In the genomic region with DNA sequence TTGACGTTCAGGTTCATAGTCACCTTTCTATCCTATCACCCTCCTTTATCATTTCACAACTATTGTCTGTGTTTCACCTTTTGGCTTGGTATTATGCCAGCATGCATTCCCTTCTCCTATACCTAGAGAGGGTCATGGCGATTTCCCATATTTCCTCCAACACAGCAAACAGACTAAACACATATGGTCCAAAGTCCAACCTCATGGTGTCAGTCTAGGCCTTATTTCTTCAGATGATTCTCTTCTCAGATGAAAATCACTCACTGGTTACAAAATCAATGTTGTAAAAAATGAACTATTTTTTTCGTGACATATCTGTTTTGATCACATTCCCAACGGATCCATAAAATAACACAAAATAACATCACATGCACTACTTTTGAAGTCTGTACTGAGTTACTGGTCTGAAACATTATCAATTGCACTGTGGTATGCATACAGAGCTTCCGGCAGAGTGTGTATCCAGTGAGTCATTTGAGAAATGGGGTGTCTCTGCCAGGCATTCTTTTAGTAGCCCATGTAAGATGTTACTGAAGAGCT, we compare ENCODE assay signal across 1 cellular context.
TF ChIP-seq lines count a peak whose summit lies in the region.

No MANE protein-coding gene starts in this region.

TF ChIP-seq in HepG2, 621 proteins besides CTCF, POLR2A, EP300 and RAD21 (continued from another document and continues in another):
- TF ChIP-seq HNF4A (CRISPR knock-in tag; IDR thresholded peaks at IDR 0.05): peak; percentile 89
- TF ChIP-seq ZBTB8A (CRISPR knock-in tag; IDR thresholded peaks at IDR 0.05; ENCODE audit: borderline replicate concordance, low read depth): no peak
- TF ChIP-seq TBX3 (IDR thresholded peaks at IDR 0.05; ENCODE audit: borderline replicate concordance): peak; percentile 66; the same call in 1 of the 2 replicates
- TF ChIP-seq CEBPB (IDR thresholded peaks at IDR 0.05; ENCODE audit: borderline replicate concordance, low read depth, low read length): peak; percentile 57; the same call in 1 of the 2 replicates
- TF ChIP-seq TCF7 (IDR thresholded peaks at IDR 0.05; ENCODE audit: low read depth): 0 out of 2 replicates have a peak, but pooled peaks have one; percentile 23
- TF ChIP-seq SSRP1 (CRISPR knock-in tag; IDR thresholded peaks at IDR 0.05): no peak
- TF ChIP-seq, protein P1, sequence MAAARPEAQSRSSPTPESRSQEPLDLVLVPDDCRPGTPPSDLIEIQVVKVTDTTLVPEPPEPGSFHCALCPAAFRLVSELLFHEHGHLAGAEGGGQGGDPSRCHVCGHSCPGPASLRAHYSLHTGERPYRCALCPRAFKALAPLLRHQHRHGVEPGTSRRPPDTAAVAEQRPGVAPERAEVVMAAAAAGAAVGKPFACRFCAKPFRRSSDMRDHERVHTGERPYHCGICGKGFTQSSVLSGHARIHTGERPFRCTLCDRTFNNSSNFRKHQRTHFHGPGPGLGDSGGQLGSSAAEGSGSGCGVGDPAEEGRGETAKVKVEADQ (CRISPR knock-in tag; IDR thresholded peaks at IDR 0.05; ENCODE audit: borderline replicate concordance): no peak
- TF ChIP-seq ZMYM4 (CRISPR knock-in tag; IDR thresholded peaks at IDR 0.05): no peak
- TF ChIP-seq RBM39 (IDR thresholded peaks at IDR 0.05; ENCODE audit: low read depth, low read length, poor library complexity, severe bottlenecking): no peak
- TF ChIP-seq, protein P2, sequence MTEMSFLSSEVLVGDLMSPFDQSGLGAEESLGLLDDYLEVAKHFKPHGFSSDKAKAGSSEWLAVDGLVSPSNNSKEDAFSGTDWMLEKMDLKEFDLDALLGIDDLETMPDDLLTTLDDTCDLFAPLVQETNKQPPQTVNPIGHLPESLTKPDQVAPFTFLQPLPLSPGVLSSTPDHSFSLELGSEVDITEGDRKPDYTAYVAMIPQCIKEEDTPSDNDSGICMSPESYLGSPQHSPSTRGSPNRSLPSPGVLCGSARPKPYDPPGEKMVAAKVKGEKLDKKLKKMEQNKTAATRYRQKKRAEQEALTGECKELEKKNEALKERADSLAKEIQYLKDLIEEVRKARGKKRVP (CRISPR knock-in tag; IDR thresholded peaks at IDR 0.05): peak in 1 of 2 experiments; percentile 33; a peak in 1 of 4 replicates
- TF ChIP-seq FOXK1 (CRISPR knock-in tag; IDR thresholded peaks at IDR 0.05; ENCODE audit: borderline replicate concordance, low read depth): peak; percentile 39; the same call in 1 of the 2 replicates
- TF ChIP-seq DNMT3B (CRISPR knock-in tag; conservative IDR thresholded peaks at IDR 0.05): peak; percentile 83; the same call in 1 of the 2 replicates
- no peak for TF ChIP-seq ZNF441 (CRISPR knock-in tag; IDR thresholded peaks at IDR 0.05; ENCODE audit: borderline replicate concordance)
- TF ChIP-seq, protein P3, sequence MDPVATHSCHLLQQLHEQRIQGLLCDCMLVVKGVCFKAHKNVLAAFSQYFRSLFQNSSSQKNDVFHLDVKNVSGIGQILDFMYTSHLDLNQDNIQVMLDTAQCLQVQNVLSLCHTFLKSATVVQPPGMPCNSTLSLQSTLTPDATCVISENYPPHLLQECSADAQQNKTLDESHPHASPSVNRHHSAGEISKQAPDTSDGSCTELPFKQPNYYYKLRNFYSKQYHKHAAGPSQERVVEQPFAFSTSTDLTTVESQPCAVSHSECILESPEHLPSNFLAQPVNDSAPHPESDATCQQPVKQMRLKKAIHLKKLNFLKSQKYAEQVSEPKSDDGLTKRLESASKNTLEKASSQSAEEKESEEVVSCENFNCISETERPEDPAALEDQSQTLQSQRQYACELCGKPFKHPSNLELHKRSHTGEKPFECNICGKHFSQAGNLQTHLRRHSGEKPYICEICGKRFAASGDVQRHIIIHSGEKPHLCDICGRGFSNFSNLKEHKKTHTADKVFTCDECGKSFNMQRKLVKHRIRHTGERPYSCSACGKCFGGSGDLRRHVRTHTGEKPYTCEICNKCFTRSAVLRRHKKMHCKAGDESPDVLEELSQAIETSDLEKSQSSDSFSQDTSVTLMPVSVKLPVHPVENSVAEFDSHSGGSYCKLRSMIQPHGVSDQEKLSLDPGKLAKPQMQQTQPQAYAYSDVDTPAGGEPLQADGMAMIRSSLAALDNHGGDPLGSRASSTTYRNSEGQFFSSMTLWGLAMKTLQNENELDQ (CRISPR knock-in tag; IDR thresholded peaks at IDR 0.05; ENCODE audit: borderline replicate concordance): no peak
- peak; percentile 90 for TF ChIP-seq FOSL2 (CRISPR knock-in tag; IDR thresholded peaks at IDR 0.05)
- TF ChIP-seq SOX6 (IDR thresholded peaks at IDR 0.05): no peak
- TF ChIP-seq SOX6 (CRISPR knock-in tag; IDR thresholded peaks at IDR 0.05): peak; percentile 59; the same call in 1 of the 2 replicates
- no peak for TF ChIP-seq REPIN1 (CRISPR knock-in tag; IDR thresholded peaks at IDR 0.05; ENCODE audit: borderline replicate concordance, low read depth)
- no peak for TF ChIP-seq ZNF577 (CRISPR knock-in tag; IDR thresholded peaks at IDR 0.05; ENCODE audit: borderline replicate concordance, low read depth)
- TF ChIP-seq ZNF644 (CRISPR knock-in tag; IDR thresholded peaks at IDR 0.05; ENCODE audit: low read depth): peak; percentile 92
- no peak for TF ChIP-seq ELF4 (CRISPR knock-in tag; IDR thresholded peaks at IDR 0.05; ENCODE audit: borderline replicate concordance)
- TF ChIP-seq ZNF629 (CRISPR knock-in tag; conservative IDR thresholded peaks at IDR 0.05): no peak
- TF ChIP-seq, protein P4, sequence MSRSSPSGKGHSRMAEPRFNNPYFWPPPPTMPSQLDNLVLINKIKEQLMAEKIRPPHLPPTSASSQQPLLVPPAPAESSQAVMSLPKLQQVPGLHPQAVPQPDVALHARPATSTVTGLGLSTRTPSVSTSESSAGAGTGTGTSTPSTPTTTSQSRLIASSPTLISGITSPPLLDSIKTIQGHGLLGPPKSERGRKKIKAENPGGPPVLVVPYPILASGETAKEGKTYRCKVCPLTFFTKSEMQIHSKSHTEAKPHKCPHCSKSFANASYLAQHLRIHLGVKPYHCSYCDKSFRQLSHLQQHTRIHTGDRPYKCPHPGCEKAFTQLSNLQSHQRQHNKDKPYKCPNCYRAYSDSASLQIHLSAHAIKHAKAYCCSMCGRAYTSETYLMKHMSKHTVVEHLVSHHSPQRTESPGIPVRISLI (CRISPR knock-in tag; IDR thresholded peaks at IDR 0.05; ENCODE audit: borderline replicate concordance): no peak
- TF ChIP-seq TARDBP (CRISPR knock-in tag; IDR thresholded peaks at IDR 0.05): no peak
- TF ChIP-seq, protein P5, sequence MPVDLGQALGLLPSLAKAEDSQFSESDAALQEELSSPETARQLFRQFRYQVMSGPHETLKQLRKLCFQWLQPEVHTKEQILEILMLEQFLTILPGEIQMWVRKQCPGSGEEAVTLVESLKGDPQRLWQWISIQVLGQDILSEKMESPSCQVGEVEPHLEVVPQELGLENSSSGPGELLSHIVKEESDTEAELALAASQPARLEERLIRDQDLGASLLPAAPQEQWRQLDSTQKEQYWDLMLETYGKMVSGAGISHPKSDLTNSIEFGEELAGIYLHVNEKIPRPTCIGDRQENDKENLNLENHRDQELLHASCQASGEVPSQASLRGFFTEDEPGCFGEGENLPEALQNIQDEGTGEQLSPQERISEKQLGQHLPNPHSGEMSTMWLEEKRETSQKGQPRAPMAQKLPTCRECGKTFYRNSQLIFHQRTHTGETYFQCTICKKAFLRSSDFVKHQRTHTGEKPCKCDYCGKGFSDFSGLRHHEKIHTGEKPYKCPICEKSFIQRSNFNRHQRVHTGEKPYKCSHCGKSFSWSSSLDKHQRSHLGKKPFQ (CRISPR knock-in tag; IDR thresholded peaks at IDR 0.05; ENCODE audit: insufficient replicate concordance): no peak
- TF ChIP-seq ATF7 (IDR thresholded peaks at IDR 0.05): no peak
- TF ChIP-seq ATF7 (CRISPR knock-in tag; IDR thresholded peaks at IDR 0.05): no peak
- 0 out of 2 replicates have a peak, but pooled peaks have one; percentile 37 for TF ChIP-seq RNF2 (conservative IDR thresholded peaks at IDR 0.05; ENCODE audit: low read depth)
- TF ChIP-seq NCOR1 (IDR thresholded peaks at IDR 0.05; ENCODE audit: borderline replicate concordance, low read length): no peak
- TF ChIP-seq HMG20A (CRISPR knock-in tag; IDR thresholded peaks at IDR 0.05; ENCODE audit: borderline replicate concordance): peak; percentile 52; the same call in 1 of the 2 replicates
- peak; percentile 80 for TF ChIP-seq BCL6 (CRISPR knock-in tag; IDR thresholded peaks at IDR 0.05)
- no peak for TF ChIP-seq NFYC (CRISPR knock-in tag; IDR thresholded peaks at IDR 0.05)
- TF ChIP-seq ZNF3 (CRISPR knock-in tag; IDR thresholded peaks at IDR 0.05): 0 out of 2 replicates have a peak, but pooled peaks have one; percentile 27
- no peak; the same call in 1 of the 2 replicates for TF ChIP-seq GABPB1 (CRISPR knock-in tag; IDR thresholded peaks at IDR 0.05)
- no peak for TF ChIP-seq ZNF138 (CRISPR knock-in tag; IDR thresholded peaks at IDR 0.05; ENCODE audit: low read depth)
- TF ChIP-seq ZNF782 (CRISPR knock-in tag; IDR thresholded peaks at IDR 0.05; ENCODE audit: borderline replicate concordance): no peak
- TF ChIP-seq CREM (IDR thresholded peaks at IDR 0.05): peak; percentile 25; the same call in 1 of the 2 replicates
- no peak for TF ChIP-seq CREM (CRISPR knock-in tag; IDR thresholded peaks at IDR 0.05)
- TF ChIP-seq ZNF451 (CRISPR knock-in tag; IDR thresholded peaks at IDR 0.05): no peak
- TF ChIP-seq DPF2 (CRISPR knock-in tag; IDR thresholded peaks at IDR 0.05; ENCODE audit: borderline replicate concordance, low read depth): 0 out of 2 replicates have a peak, but pooled peaks have one; percentile 36
- no peak for TF ChIP-seq SOX13 (IDR thresholded peaks at IDR 0.05)
- TF ChIP-seq SOX13 (CRISPR knock-in tag; conservative IDR thresholded peaks at IDR 0.05 in 1 of 2, IDR thresholded peaks at IDR 0.05 in 1 of 2): peak in 1 of 2 experiments; percentile 83; a peak in 2 of 4 replicates
- peak; percentile 28; the same call in 1 of the 2 replicates for TF ChIP-seq PHF21A (CRISPR knock-in tag; IDR thresholded peaks at IDR 0.05)
- TF ChIP-seq, protein P6, sequence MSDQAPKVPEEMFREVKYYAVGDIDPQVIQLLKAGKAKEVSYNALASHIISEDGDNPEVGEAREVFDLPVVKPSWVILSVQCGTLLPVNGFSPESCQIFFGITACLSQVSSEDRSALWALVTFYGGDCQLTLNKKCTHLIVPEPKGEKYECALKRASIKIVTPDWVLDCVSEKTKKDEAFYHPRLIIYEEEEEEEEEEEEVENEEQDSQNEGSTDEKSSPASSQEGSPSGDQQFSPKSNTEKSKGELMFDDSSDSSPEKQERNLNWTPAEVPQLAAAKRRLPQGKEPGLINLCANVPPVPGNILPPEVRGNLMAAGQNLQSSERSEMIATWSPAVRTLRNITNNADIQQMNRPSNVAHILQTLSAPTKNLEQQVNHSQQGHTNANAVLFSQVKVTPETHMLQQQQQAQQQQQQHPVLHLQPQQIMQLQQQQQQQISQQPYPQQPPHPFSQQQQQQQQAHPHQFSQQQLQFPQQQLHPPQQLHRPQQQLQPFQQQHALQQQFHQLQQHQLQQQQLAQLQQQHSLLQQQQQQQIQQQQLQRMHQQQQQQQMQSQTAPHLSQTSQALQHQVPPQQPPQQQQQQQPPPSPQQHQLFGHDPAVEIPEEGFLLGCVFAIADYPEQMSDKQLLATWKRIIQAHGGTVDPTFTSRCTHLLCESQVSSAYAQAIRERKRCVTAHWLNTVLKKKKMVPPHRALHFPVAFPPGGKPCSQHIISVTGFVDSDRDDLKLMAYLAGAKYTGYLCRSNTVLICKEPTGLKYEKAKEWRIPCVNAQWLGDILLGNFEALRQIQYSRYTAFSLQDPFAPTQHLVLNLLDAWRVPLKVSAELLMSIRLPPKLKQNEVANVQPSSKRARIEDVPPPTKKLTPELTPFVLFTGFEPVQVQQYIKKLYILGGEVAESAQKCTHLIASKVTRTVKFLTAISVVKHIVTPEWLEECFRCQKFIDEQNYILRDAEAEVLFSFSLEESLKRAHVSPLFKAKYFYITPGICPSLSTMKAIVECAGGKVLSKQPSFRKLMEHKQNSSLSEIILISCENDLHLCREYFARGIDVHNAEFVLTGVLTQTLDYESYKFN (CRISPR knock-in tag; conservative IDR thresholded peaks at IDR 0.05): peak; percentile 62; the same call in 1 of the 2 replicates
- peak; percentile 68; the same call in 1 of the 2 replicates for TF ChIP-seq ETV5 (CRISPR knock-in tag; IDR thresholded peaks at IDR 0.05; ENCODE audit: borderline replicate concordance)
- TF ChIP-seq, protein P7, sequence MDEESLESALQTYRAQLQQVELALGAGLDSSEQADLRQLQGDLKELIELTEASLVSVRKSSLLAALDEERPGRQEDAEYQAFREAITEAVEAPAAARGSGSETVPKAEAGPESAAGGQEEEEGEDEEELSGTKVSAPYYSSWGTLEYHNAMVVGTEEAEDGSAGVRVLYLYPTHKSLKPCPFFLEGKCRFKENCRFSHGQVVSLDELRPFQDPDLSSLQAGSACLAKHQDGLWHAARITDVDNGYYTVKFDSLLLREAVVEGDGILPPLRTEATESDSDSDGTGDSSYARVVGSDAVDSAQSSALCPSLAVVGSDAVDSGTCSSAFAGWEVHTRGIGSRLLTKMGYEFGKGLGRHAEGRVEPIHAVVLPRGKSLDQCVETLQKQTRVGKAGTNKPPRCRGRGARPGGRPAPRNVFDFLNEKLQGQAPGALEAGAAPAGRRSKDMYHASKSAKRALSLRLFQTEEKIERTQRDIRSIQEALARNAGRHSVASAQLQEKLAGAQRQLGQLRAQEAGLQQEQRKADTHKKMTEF (CRISPR knock-in tag; IDR thresholded peaks at IDR 0.05): peak; percentile 69
- TF ChIP-seq FOXP1 (IDR thresholded peaks at IDR 0.05): no peak
- 0 out of 2 replicates have a peak, but pooled peaks have one; percentile 21 for TF ChIP-seq FOXP1 (CRISPR knock-in tag; IDR thresholded peaks at IDR 0.05)
- no peak for TF ChIP-seq ZNF460 (CRISPR knock-in tag; IDR thresholded peaks at IDR 0.05; ENCODE audit: borderline replicate concordance)
- no peak for TF ChIP-seq GPN1 (CRISPR knock-in tag; IDR thresholded peaks at IDR 0.05; ENCODE audit: borderline replicate concordance)
- TF ChIP-seq BORCS8-MEF2B (CRISPR knock-in tag; IDR thresholded peaks at IDR 0.05): no peak
- TF ChIP-seq RARA (CRISPR knock-in tag; IDR thresholded peaks at IDR 0.05): peak; percentile 59; the same call in 1 of the 2 replicates
- TF ChIP-seq RBFOX2 (IDR thresholded peaks at IDR 0.05; ENCODE audit: low read depth, low read length): no peak
- TF ChIP-seq, protein P8, sequence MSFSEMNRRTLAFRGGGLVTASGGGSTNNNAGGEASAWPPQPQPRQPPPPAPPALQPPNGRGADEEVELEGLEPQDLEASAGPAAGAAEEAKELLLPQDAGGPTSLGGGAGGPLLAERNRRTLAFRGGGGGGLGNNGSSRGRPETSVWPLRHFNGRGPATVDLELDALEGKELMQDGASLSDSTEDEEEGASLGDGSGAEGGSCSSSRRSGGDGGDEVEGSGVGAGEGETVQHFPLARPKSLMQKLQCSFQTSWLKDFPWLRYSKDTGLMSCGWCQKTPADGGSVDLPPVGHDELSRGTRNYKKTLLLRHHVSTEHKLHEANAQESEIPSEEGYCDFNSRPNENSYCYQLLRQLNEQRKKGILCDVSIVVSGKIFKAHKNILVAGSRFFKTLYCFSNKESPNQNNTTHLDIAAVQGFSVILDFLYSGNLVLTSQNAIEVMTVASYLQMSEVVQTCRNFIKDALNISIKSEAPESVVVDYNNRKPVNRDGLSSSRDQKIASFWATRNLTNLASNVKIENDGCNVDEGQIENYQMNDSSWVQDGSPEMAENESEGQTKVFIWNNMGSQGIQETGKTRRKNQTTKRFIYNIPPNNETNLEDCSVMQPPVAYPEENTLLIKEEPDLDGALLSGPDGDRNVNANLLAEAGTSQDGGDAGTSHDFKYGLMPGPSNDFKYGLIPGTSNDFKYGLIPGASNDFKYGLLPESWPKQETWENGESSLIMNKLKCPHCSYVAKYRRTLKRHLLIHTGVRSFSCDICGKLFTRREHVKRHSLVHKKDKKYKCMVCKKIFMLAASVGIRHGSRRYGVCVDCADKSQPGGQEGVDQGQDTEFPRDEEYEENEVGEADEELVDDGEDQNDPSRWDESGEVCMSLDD (CRISPR knock-in tag; IDR thresholded peaks at IDR 0.05; ENCODE audit: borderline replicate concordance): peak; percentile 62; the same call in 1 of the 2 replicates
- no peak for TF ChIP-seq PLRG1 (conservative IDR thresholded peaks at IDR 0.05)
- TF ChIP-seq SKI (IDR thresholded peaks at IDR 0.05; ENCODE audit: partially characterized antibody): peak; percentile 21
